Comparison of ENCODE assay signal across 9 cellular contexts in genomic region chr6:44245391-44245911, GRCh38. TPM values are rescaled to one million over a fixed set of nuclear protein-coding genes. Genes with fewer than 3 reads are reported as not detected.
A peak's percentile ranks its signal among the peaks of the same experiment; 100 is the strongest.
DNase-seq lines count a peak whose midpoint lies in the region; ATAC-seq and TF ChIP-seq lines count a peak whose summit lies in the region.
"Had no signal": no experiment of that assay in that cellular context is flagged by ENCODE, and none has a peak within 500 bp of the region (broad histone marks: within the 10 kb centered on the region; RNA-seq: fewer than 3 reads in every experiment).

No MANE protein-coding gene starts in this region.

- H2AFZ ChIP-seq in neural cell (ENCODE audit: low read depth, low read length) = peak overlapping the region; percentile 74

- peaks cover 40 to 42% of the 10 kb centered on the region in 2 donors for H3K4me1 Mint-ChIP-seq in effector memory CD8-positive, alpha-beta T cell (ENCODE audit: low read depth in 2 of 2)

- H3K4me3 ChIP-seq in BE2C (ENCODE audit: low read depth, low read length) (peak overlapping the region; percentile 94), MG63 (peak overlapping the region; percentile 100), neural cell (ENCODE audit: low read length) (peak overlapping the region; percentile 99)

- H3F3A ChIP-seq in neural cell (ENCODE audit: insufficient read depth, low read length, poor library complexity, severe bottlenecking) = no peaks in the 10 kb centered on the region

- peaks cover 5% of the 10 kb centered on the region for H3K4me1 ChIP-seq in BE2C

- no peaks in the 10 kb centered on the region for H3K9me2 ChIP-seq in neural cell (ENCODE audit: insufficient read depth, low read length)

- H3K36me3 Mint-ChIP-seq in effector memory CD8-positive, alpha-beta T cell (ENCODE audit: insufficient read depth) = peaks cover 55% of the 10 kb centered on the region

- H3K9me3 ChIP-seq in BE2C (no peaks in the 10 kb centered on the region), MG63 (no peaks in the 10 kb centered on the region), neural cell (ENCODE audit: low read length) (no peaks in the 10 kb centered on the region)

- peak overlapping the region; percentile 94 for H3K27ac ChIP-seq in neural cell (ENCODE audit: low read length)

- peak overlapping the region; percentile 95 to 100 for H3K4me3 Mint-ChIP-seq in effector memory CD8-positive, alpha-beta T cell

- peaks cover 35% of the 10 kb centered on the region for H3K79me2 ChIP-seq in neural cell (replicated peaks; ENCODE audit: insufficient read depth, low read length)

- H3K4me2 ChIP-seq in neural cell (ENCODE audit: low read length) = no peak overlapping the region

- TF ChIP-seq CTCF in BE2C (IDR thresholded peaks at IDR 0.05; ENCODE audit: low read depth, low read length) = no peak
- no peak for TF ChIP-seq CTCF in neural cell (IDR thresholded peaks at IDR 0.05; ENCODE audit: poor library complexity, severe bottlenecking)

- no peak for TF ChIP-seq RAD21 in neural cell (conservative IDR thresholded peaks at IDR 0.05)

- H3K27me3 Mint-ChIP-seq in effector memory CD8-positive, alpha-beta T cell = no peaks in the 10 kb centered on the region

- H4K20me1 ChIP-seq in neural cell (ENCODE audit: insufficient read depth) = peaks cover 5% of the 10 kb centered on the region

- no peaks in the 10 kb centered on the region for H3K9me3 Mint-ChIP-seq in effector memory CD8-positive, alpha-beta T cell

- H3K36me3 ChIP-seq in BE2C (peaks cover 35% of the 10 kb centered on the region), MG63 (peaks cover 35% of the 10 kb centered on the region), neural cell (ENCODE audit: insufficient read depth, low read length) (peaks cover 6% of the 10 kb centered on the region)

- peak overlapping the region; percentile 93 for H3K9ac ChIP-seq in neural cell (ENCODE audit: low read length)

- peak overlapping the region; percentile 98 to 100 for H3K27ac Mint-ChIP-seq in effector memory CD8-positive, alpha-beta T cell

- no peak for DNase-seq in BE2C
- DNase-seq in MG63 = no peak
- DNase-seq in effector memory CD8-positive, alpha-beta T cell = no peak
- no peak for DNase-seq in RPMI8226

- ATAC-seq in effector memory CD8-positive, alpha-beta T cell (replicated peaks) = no peak
- ATAC-seq in HG03025 (IDR thresholded peaks at IDR 0.05; ENCODE audit: low FRiP score, unreplicated experiment) = no peak
- ATAC-seq in GM19324 (IDR thresholded peaks at IDR 0.05; ENCODE audit: low FRiP score, unreplicated experiment) = no peak
- no peak for ATAC-seq in GM18861 (IDR thresholded peaks at IDR 0.05; ENCODE audit: unreplicated experiment)

- H3K27me3 ChIP-seq in BE2C = no peaks in the 10 kb centered on the region
- H3K27me3 ChIP-seq in MG63 = no peaks in the 10 kb centered on the region
- no peaks in the 10 kb centered on the region for H3K27me3 ChIP-seq in neural cell (ENCODE audit: insufficient read depth, low read depth, low read length)
- H3K27me3 ChIP-seq: foreskin keratinocyte had no signal

- no peak for TF ChIP-seq EP300 in neural cell (conservative IDR thresholded peaks at IDR 0.05; ENCODE audit: poor library complexity, severe bottlenecking)

TF ChIP-seq in neural cell, 6 proteins besides CTCF, POLR2A, EP300 and RAD21:
- no peak for TF ChIP-seq REST (IDR thresholded peaks at IDR 0.05; ENCODE audit: borderline replicate concordance)
- TF ChIP-seq TAF1 (IDR thresholded peaks at IDR 0.05; ENCODE audit: low read depth) = no peak
- TF ChIP-seq MXI1 (conservative IDR thresholded peaks at IDR 0.05; ENCODE audit: poor library complexity, severe bottlenecking) = no peak
- TF ChIP-seq EZH2 (IDR thresholded peaks at IDR 0.05; ENCODE audit: borderline replicate concordance, insufficient read depth, low read length, poor library complexity, severe bottlenecking) = no peak
- no peak for TF ChIP-seq SMC3 (conservative IDR thresholded peaks at IDR 0.05; ENCODE audit: poor library complexity)
- no peak for TF ChIP-seq POLR2AphosphoS5 (IDR thresholded peaks at IDR 0.05)

RNA-seq across cellular contexts. Expression of gene HSP90AB1, which starts 1.4 kb away (rescaled TPM):
- polyA plus RNA-seq in BE2C (2012; ENCODE audit: insufficient read depth, insufficient read length, low read depth) = 666 TPM
- 5,432 and 5,573 TPM in 2 replicates for total RNA-seq in MG63 (2014; rRNA removed; shearing (Covaris generic); ENCODE audit: low replicate concordance)
- 485 and 522 TPM in 2 replicates for polyA plus RNA-seq in neural cell
- polyA minus RNA-seq in neural cell = 358 and 429 TPM in 2 replicates

RNA-seq across cellular contexts. Expression of gene SLC35B2, which starts 11.9 kb away (rescaled TPM):
- 111 TPM for polyA plus RNA-seq in BE2C (2012; ENCODE audit: insufficient read depth, insufficient read length, low read depth)
- total RNA-seq in MG63 (2014; rRNA removed; shearing (Covaris generic); ENCODE audit: low replicate concordance) = 386 and 631 TPM in 2 replicates
- 44.5 and 64.9 TPM in 2 replicates for polyA plus RNA-seq in neural cell
- polyA minus RNA-seq in neural cell = 33.5 and 42.1 TPM in 2 replicates

RNA-seq across cellular contexts. Expression of gene NFKBIE, which starts 19.9 kb away (rescaled TPM):
- 26.2 TPM for polyA plus RNA-seq in BE2C (2012; ENCODE audit: insufficient read depth, insufficient read length, low read depth)
- 24.4 and 35.2 TPM in 2 replicates for total RNA-seq in MG63 (2014; rRNA removed; shearing (Covaris generic); ENCODE audit: low replicate concordance)
- polyA plus RNA-seq in neural cell = 15.1 and 16.8 TPM in 2 replicates
- polyA minus RNA-seq in neural cell = 12.7 and 13.7 TPM in 2 replicates

RNA-seq across cellular contexts. Expression of gene SLC29A1, which starts 22.1 kb away (rescaled TPM):
- polyA plus RNA-seq in BE2C (2012; ENCODE audit: insufficient read depth, insufficient read length, low read depth) = 184 TPM
- total RNA-seq in MG63 (2014; rRNA removed; shearing (Covaris generic); ENCODE audit: low replicate concordance) = 118 and 130 TPM in 2 replicates
- 18.9 and 29.5 TPM in 2 replicates for polyA plus RNA-seq in neural cell
- polyA minus RNA-seq in neural cell = 11.7 and 12.7 TPM in 2 replicates

RNA-seq across cellular contexts. Expression of gene TMEM151B, which starts 24.8 kb away (rescaled TPM):
- 8.0 TPM for polyA plus RNA-seq in BE2C (2012; ENCODE audit: insufficient read depth, insufficient read length, low read depth)
- total RNA-seq in MG63 (2014; rRNA removed; shearing (Covaris generic); ENCODE audit: low replicate concordance) = 0.20 TPM in 1 of 2 replicates, not detected in the other
- polyA plus RNA-seq in neural cell = 66.0 and 82.1 TPM in 2 replicates
- polyA minus RNA-seq in neural cell = 75.7 and 87.6 TPM in 2 replicates
- polyA plus RNA-seq: foreskin keratinocyte had no signal
